In genomic region chr14:70011708-70012107, GRCh38 we compare ENCODE assay signal across 1 cellular context.
TF ChIP-seq lines count a peak whose summit lies in the region.

No MANE protein-coding gene starts in this region.

TF ChIP-seq in A549, 52 proteins besides CTCF, POLR2A, EP300 and RAD21 (continued from another document):
- TF ChIP-seq REST (IDR thresholded peaks at IDR 0.05) (no peak), KDM5A (IDR thresholded peaks at IDR 0.05) (no peak), HOXA7 (CRISPR knock-in tag; IDR thresholded peaks at IDR 0.05) (no peak), CEBPB (IDR thresholded peaks at IDR 0.05) (no peak), NR3C1 (IDR thresholded peaks at IDR 0.05) (no peak), EHMT2 (IDR thresholded peaks at IDR 0.05; ENCODE audit: low read depth) (no peak), NFE2L2 (conservative IDR thresholded peaks at IDR 0.05; ENCODE audit: low read length) (no peak)
TF ChIP-seq in A549: peak in this region for 0.
